10 cellular contexts compared by ENCODE assay signal in genomic region chr14:90491221-90491867, GRCh38.
A peak's percentile ranks its signal among the peaks of the same experiment; 100 is the strongest.
DNase-seq lines count a peak whose midpoint lies in the region; ATAC-seq, FAIRE-seq and TF ChIP-seq lines count a peak whose summit lies in the region.
"Had no signal": no experiment of that assay in that cellular context is flagged by ENCODE, and none has a peak within 500 bp of the region (broad histone marks: within the 10 kb centered on the region; RNA-seq: fewer than 3 reads in every experiment).

No MANE protein-coding gene starts in this region.

- H3K36me3 ChIP-seq in hepatocyte (replicated peaks; ENCODE audit: insufficient read depth, low read depth), result no peaks in the 10 kb centered on the region

- peak; percentile 99 for DNase-seq in G401 (ENCODE audit: low spot score)
- peak in 55 of 58 donors; percentile 43 to 96 (median 79) for DNase-seq in anterior cingulate cortex (lab: John Stamatoyannopoulos, UW)
- DNase-seq in hepatocyte (ENCODE audit: low spot score), result peak; percentile 51
- peak; percentile 26 for DNase-seq in retina
- no peak for DNase-seq in glomerular visceral epithelial cell (ENCODE audit: extremely low spot score)
- DNase-seq in left colon, result no peak
- DNase-seq in GM12891 (ENCODE audit: insufficient read length, low spot score), result no peak
- DNase-seq: activated CD4-positive, alpha-beta T cell treated with anti-CD3 and anti-CD28 coated beads, Interleukin-2, amount 50 U/mL, for 1 hour; naive thymus-derived CD4-positive, alpha-beta T cell had no signal

- peaks cover 4% of the 10 kb centered on the region for H3K4me1 ChIP-seq in hepatocyte (ENCODE audit: insufficient read depth)

- H3K9me3 ChIP-seq in hepatocyte (ENCODE audit: low read depth), result no peaks in the 10 kb centered on the region

- no peak overlapping the region for H3K27ac ChIP-seq in hepatocyte

- no peak overlapping the region for H3K4me2 ChIP-seq in hepatocyte

- no peaks in the 10 kb centered on the region for H4K20me1 ChIP-seq in hepatocyte (ENCODE audit: insufficient read depth, poor library complexity, severe bottlenecking)

- no peak for TF ChIP-seq POLR2A in GM12891 (IDR thresholded peaks at IDR 0.05; ENCODE audit: low read depth, low read length)

- TF ChIP-seq CTCF in hepatocyte (IDR thresholded peaks at IDR 0.05; ENCODE audit: poor library complexity), result no peak

- H2AFZ ChIP-seq in hepatocyte, result no peak overlapping the region

- in situ Hi-C loops in G401 (cut with HindIII; ENCODE audit: low sequenced_read_pairs), result no loop called here

- intact Hi-C loops in left colon (cut with DNase I, micrococcal nuclease), result no loop called here

- H3K79me2 ChIP-seq in hepatocyte, result no peaks in the 10 kb centered on the region

- FAIRE-seq in GM12891 (lab: Jason Lieb, UNC), result no peak

- no peaks in the 10 kb centered on the region for H3K27me3 ChIP-seq in hepatocyte

- no peak overlapping the region for H3K4me3 ChIP-seq in hepatocyte

- no peak for ATAC-seq in GM21717 (IDR thresholded peaks at IDR 0.05; ENCODE audit: unreplicated experiment)
- no peak for ATAC-seq in left colon
- ATAC-seq: naive thymus-derived CD4-positive, alpha-beta T cell had no signal

- 53% methylated on average over 9 of the region's 9 CpGs for WGBS in hepatocyte (ENCODE audit: low lambda C conversion rate, missing lambda C conversion rate)

- H3K9me2 ChIP-seq in hepatocyte (replicated peaks; ENCODE audit: insufficient read depth), result no peaks in the 10 kb centered on the region

TF ChIP-seq in GM12891, 5 proteins besides CTCF, POLR2A, EP300 and RAD21:
- TF ChIP-seq TAF1 (IDR thresholded peaks at IDR 0.05; ENCODE audit: low read depth, low read length), result no peak
- TF ChIP-seq POLR2AphosphoS5 (IDR thresholded peaks at IDR 0.05; ENCODE audit: low read depth, low read length), result no peak
- no peak for TF ChIP-seq POU2F2 (IDR thresholded peaks at IDR 0.05; ENCODE audit: low read depth, low read length)
- no peak for TF ChIP-seq SPI1 (IDR thresholded peaks at IDR 0.05; ENCODE audit: low read depth, low read length)
- TF ChIP-seq PAX5 (IDR thresholded peaks at IDR 0.05; ENCODE audit: insufficient read depth, low read length, severe bottlenecking), result no peak
TF ChIP-seq in GM12891: peak in this region for 0.

Comparison
In these comparisons a context has a peak if more than half of its experiments do, and no peak if none do; other contexts are left out.
1. DNase-seq: peak in G401 (single experiment), anterior cingulate cortex (55 of 58), hepatocyte (single experiment) and retina (single experiment); none in glomerular visceral epithelial cell (single experiment), left colon (0 of 2) and GM12891 (single experiment).